ENCODE assay signal across 2 cellular contexts in genomic region chr17:80460286-80460881, GRCh38.
TF ChIP-seq lines count a peak whose summit lies in the region.

No MANE protein-coding gene starts in this region.

TF ChIP-seq in SK-N-SH treated with all-trans-retinoic acid at 6 μM for 48 hours, 23 proteins besides CTCF, POLR2A, EP300 and RAD21 (continued from another document):
- TF ChIP-seq TSHZ2 (CRISPR knock-in tag; IDR thresholded peaks at IDR 0.05) (no peak), ZFP3 (CRISPR knock-in tag; IDR thresholded peaks at IDR 0.05) (no peak), PATZ1 (CRISPR knock-in tag; IDR thresholded peaks at IDR 0.05; ENCODE audit: borderline replicate concordance) (no peak), RARB (CRISPR knock-in tag; IDR thresholded peaks at IDR 0.05) (no peak), POU6F1 (CRISPR knock-in tag; IDR thresholded peaks at IDR 0.05; ENCODE audit: borderline replicate concordance, low read depth) (no peak), GLIS3 (CRISPR knock-in tag; IDR thresholded peaks at IDR 0.05) (no peak), ARNTL (CRISPR knock-in tag; IDR thresholded peaks at IDR 0.05; ENCODE audit: borderline replicate concordance, low read depth) (no peak), ISL1 (CRISPR knock-in tag; IDR thresholded peaks at IDR 0.05) (no peak), BACH2 (CRISPR knock-in tag; IDR thresholded peaks at IDR 0.05; ENCODE audit: borderline replicate concordance) (no peak), PPARA (CRISPR knock-in tag; IDR thresholded peaks at IDR 0.05; ENCODE audit: borderline replicate concordance) (no peak)

TF ChIP-seq in SK-N-SH, 30 proteins besides CTCF, POLR2A, EP300 and RAD21 (continued from another document):
- no peak for TF ChIP-seq REST (IDR thresholded peaks at IDR 0.05; ENCODE audit: low read depth, low read length)
- TF ChIP-seq, protein P1, sequence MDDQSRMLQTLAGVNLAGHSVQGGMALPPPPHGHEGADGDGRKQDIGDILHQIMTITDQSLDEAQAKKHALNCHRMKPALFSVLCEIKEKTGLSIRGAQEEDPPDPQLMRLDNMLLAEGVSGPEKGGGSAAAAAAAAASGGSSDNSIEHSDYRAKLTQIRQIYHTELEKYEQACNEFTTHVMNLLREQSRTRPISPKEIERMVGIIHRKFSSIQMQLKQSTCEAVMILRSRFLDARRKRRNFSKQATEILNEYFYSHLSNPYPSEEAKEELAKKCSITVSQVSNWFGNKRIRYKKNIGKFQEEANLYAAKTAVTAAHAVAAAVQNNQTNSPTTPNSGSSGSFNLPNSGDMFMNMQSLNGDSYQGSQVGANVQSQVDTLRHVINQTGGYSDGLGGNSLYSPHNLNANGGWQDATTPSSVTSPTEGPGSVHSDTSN (IDR thresholded peaks at IDR 0.05) = no peak
- TF ChIP-seq YY1 (IDR thresholded peaks at IDR 0.05; ENCODE audit: low read depth) = no peak
- TF ChIP-seq MEF2A (IDR thresholded peaks at IDR 0.05; ENCODE audit: borderline replicate concordance, low read depth) = no peak
- TF ChIP-seq EZH2phosphoT487 (IDR thresholded peaks at IDR 0.05; ENCODE audit: borderline replicate concordance, low read depth) = no peak
- no peak for TF ChIP-seq GATA2 (CRISPR knock-in tag; IDR thresholded peaks at IDR 0.05)
- TF ChIP-seq FOXJ3 (CRISPR knock-in tag; IDR thresholded peaks at IDR 0.05) = no peak
- no peak for TF ChIP-seq USF2 (IDR thresholded peaks at IDR 0.05; ENCODE audit: borderline replicate concordance, low read depth, low read length)
